24 cellular contexts compared by ENCODE assay signal in genomic region chr14:26191123-26191522, GRCh38.
DNase-seq lines count a peak whose midpoint lies in the region; ATAC-seq, FAIRE-seq and TF ChIP-seq lines count a peak whose summit lies in the region.
"Had no signal": no experiment of that assay in that cellular context is flagged by ENCODE, and none has a peak within 500 bp of the region (broad histone marks: within the 10 kb centered on the region; RNA-seq: fewer than 3 reads in every experiment).

No MANE protein-coding gene starts in this region.

- no peak overlapping the region for H2AFZ ChIP-seq in astrocyte (ENCODE audit: low read depth, low read length)

- peaks cover 3% of the 10 kb centered on the region for H3K4me1 Mint-ChIP-seq in astrocyte (ENCODE audit: low read depth, unreplicated experiment)
- H3K4me1 Mint-ChIP-seq in stimulated activated memory B cell treated with anti-CD40 and anti-IgM and Interleukin-4, amounts not matched to agents 10 μg/mL and 1 μg/mL and 100 μg/mL, for 72 hours = no peaks in the 10 kb centered on the region
- H3K4me1 Mint-ChIP-seq: B cell, naive B cell had no signal

- H3K79me2 ChIP-seq in astrocyte (ENCODE audit: insufficient read depth, low read length) = no peaks in the 10 kb centered on the region

- H3K4me3 ChIP-seq in astrocyte (ENCODE audit: insufficient read depth, low read depth, low read length) = no peak overlapping the region
- H3K4me3 ChIP-seq: heart right ventricle, lung, vagina had no signal

- H3K27ac ChIP-seq in astrocyte (ENCODE audit: low read depth, low read length) (no peak overlapping the region), foreskin keratinocyte (no peak overlapping the region)
- H3K27ac ChIP-seq: brain microvascular endothelial cell, heart right ventricle, vagina had no signal

- FAIRE-seq in astrocyte (lab: Jason Lieb, UNC) = no peak
- FAIRE-seq: G401.6, islet of Langerhans had no signal

- H3K9ac ChIP-seq in astrocyte (ENCODE audit: low read length) = no peak overlapping the region

- H3K27ac Mint-ChIP-seq in astrocyte (ENCODE audit: unreplicated experiment) = peak overlapping the region; percentile 19
- no peak overlapping the region for H3K27ac Mint-ChIP-seq in stimulated activated memory B cell treated with anti-CD40 and anti-IgM and Interleukin-4, amounts not matched to agents 10 μg/mL and 1 μg/mL and 100 μg/mL, for 72 hours
- H3K27ac Mint-ChIP-seq: activated CD8-positive, alpha-beta T cell treated with anti-CD3 and anti-CD28 coated beads, Interleukin-2, amount 10 ng/mL, durations not matched to agents 7 days and 5 days; activated naive CD4-positive, alpha-beta T cell treated with anti-CD3 and anti-CD28 coated beads, Interleukin-2, amount 50 U/mL, for 72 hours; B cell; naive B cell had no signal

- no peak overlapping the region for H3K4me2 ChIP-seq in astrocyte (ENCODE audit: low read length)

- no peaks in the 10 kb centered on the region for H3K36me3 ChIP-seq in astrocyte (ENCODE audit: insufficient read depth, low read length)
- H3K36me3 ChIP-seq: brain microvascular endothelial cell, heart right ventricle, vagina had no signal

- DNase-seq in ACHN (peak; percentile 6), H4 (ENCODE audit: low spot score) (peak; percentile 8), astrocyte (ENCODE audit: low read depth) (no peak), foreskin keratinocyte (no peak), islet precursor cell (no peak), NCI-H524 treated with DMSO at 0.1 percent for 48 hours (lab: John Stamatoyannopoulos, UW) (no peak)
- DNase-seq: activated CD8-positive, alpha-beta T cell treated with anti-CD3 and anti-CD28 coated beads, Interleukin-2, amount 10 ng/mL, durations not matched to agents 7 days and 5 days; activated T-cell treated with anti-CD3 and anti-CD28 coated beads, Interleukin-2, amount 50 U/mL, for 48 hours; brain microvascular endothelial cell; heart right ventricle; Karpas-422; naive B cell; NCI-H1417 treated with DMSO at 0.1 percent for 48 hours; NCI-H446 treated with DMSO at 0.1 percent for 48 hours; stimulated activated CD4-positive, alpha-beta T cell treated with anti-CD3 and anti-CD28 coated beads, Interleukin-2, amount 100 ng/mL, for 48 hours; T-helper 2 cell had no signal

- peaks cover 7% of the 10 kb centered on the region for H3K9me3 Mint-ChIP-seq in astrocyte (ENCODE audit: unreplicated experiment)
- H3K9me3 Mint-ChIP-seq in stimulated activated memory B cell treated with anti-CD40 and anti-IgM and Interleukin-4, amounts not matched to agents 10 μg/mL and 1 μg/mL and 100 μg/mL, for 72 hours = peaks cover 4% of the 10 kb centered on the region

- no peaks in the 10 kb centered on the region for H3K4me1 ChIP-seq in astrocyte (ENCODE audit: insufficient read depth, low read length)
- no peaks in the 10 kb centered on the region for H3K4me1 ChIP-seq in foreskin keratinocyte
- H3K4me1 ChIP-seq: heart right ventricle had no signal

- peak; percentile 22 for TF ChIP-seq CTCF in astrocyte (IDR thresholded peaks at IDR 0.05; ENCODE audit: insufficient read depth, low read depth, low read length)
- TF ChIP-seq CTCF in foreskin keratinocyte (conservative IDR thresholded peaks at IDR 0.05) = peak; percentile 24

- H3K27me3 Mint-ChIP-seq in astrocyte (ENCODE audit: low read depth, unreplicated experiment) = peaks cover 71% of the 10 kb centered on the region
- no peaks in the 10 kb centered on the region for H3K27me3 Mint-ChIP-seq in stimulated activated memory B cell treated with anti-CD40 and anti-IgM and Interleukin-4, amounts not matched to agents 10 μg/mL and 1 μg/mL and 100 μg/mL, for 72 hours
- H3K27me3 Mint-ChIP-seq: B cell had no signal

- peaks cover 3% of the 10 kb centered on the region for H3K36me3 Mint-ChIP-seq in astrocyte (ENCODE audit: low read depth, unreplicated experiment)
- H3K36me3 Mint-ChIP-seq in stimulated activated memory B cell treated with anti-CD40 and anti-IgM and Interleukin-4, amounts not matched to agents 10 μg/mL and 1 μg/mL and 100 μg/mL, for 72 hours = no peaks in the 10 kb centered on the region
- H3K36me3 Mint-ChIP-seq: naive B cell had no signal

- no peaks in the 10 kb centered on the region for H3K9me3 ChIP-seq in astrocyte (ENCODE audit: insufficient read depth, low read depth, low read length)
- H3K9me3 ChIP-seq: vagina had no signal

- H4K20me1 ChIP-seq in astrocyte (ENCODE audit: insufficient read depth, low read length) = no peaks in the 10 kb centered on the region

- in situ Hi-C loops in ACHN (cut with HindIII; ENCODE audit: low pct_ligation_motif_present, low pct_unique_long_range_greater_than_20kb, low sequenced_read_pairs) = no loop called here

- H3K4me3 Mint-ChIP-seq in astrocyte (ENCODE audit: unreplicated experiment) = no peak overlapping the region
- no peak overlapping the region for H3K4me3 Mint-ChIP-seq in stimulated activated memory B cell treated with anti-CD40 and anti-IgM and Interleukin-4, amounts not matched to agents 10 μg/mL and 1 μg/mL and 100 μg/mL, for 72 hours
- H3K4me3 Mint-ChIP-seq: activated CD8-positive, alpha-beta T cell treated with anti-CD3 and anti-CD28 coated beads, Interleukin-2, amount 10 ng/mL, durations not matched to agents 7 days and 5 days; B cell; naive B cell had no signal

- peaks cover 62% of the 10 kb centered on the region for H3K27me3 ChIP-seq in astrocyte (ENCODE audit: insufficient read depth, low read length)
- H3K27me3 ChIP-seq in foreskin keratinocyte = peaks cover 22% of the 10 kb centered on the region
- H3K27me3 ChIP-seq: brain microvascular endothelial cell, heart right ventricle, vagina had no signal

- ATAC-seq in foreskin keratinocyte = peak; percentile 15
- ATAC-seq in stimulated activated memory B cell treated with anti-CD40 and anti-IgM and Interleukin-4, amounts not matched to agents 10 μg/mL and 1 μg/mL and 100 μg/mL, for 72 hours = no peak
- ATAC-seq: activated CD8-positive, alpha-beta T cell treated with anti-CD3 and anti-CD28 coated beads, Interleukin-2, amount 10 ng/mL, durations not matched to agents 7 days and 5 days; activated naive CD4-positive, alpha-beta T cell treated with anti-CD3 and anti-CD28 coated beads, Interleukin-2, amount 50 U/mL, for 72 hours; HCT116; heart right ventricle had no signal

Comparison
In these comparisons a context has a peak if more than half of its experiments do, and no peak if none do; other contexts are left out.
1. DNase-seq: peak in ACHN (single experiment) and H4 (single experiment); none in astrocyte (single experiment), foreskin keratinocyte (0 of 2), islet precursor cell (single experiment) and NCI-H524 treated with DMSO at 0.1 percent for 48 hours (single experiment).